1 cellular context compared by ENCODE assay signal in genomic region chr5:6745706-6746217, GRCh38.
TF ChIP-seq lines count a peak whose summit lies in the region.

No MANE protein-coding gene starts in this region.

TF ChIP-seq in GM23338, 12 proteins besides CTCF, POLR2A, EP300 and RAD21 (continued from another document):
- no peak for TF ChIP-seq ZNF462 (CRISPR knock-in tag; IDR thresholded peaks at IDR 0.05)
- no peak for TF ChIP-seq POLR2AphosphoS5 (IDR thresholded peaks at IDR 0.05; ENCODE audit: low read depth)
- TF ChIP-seq EZH2 (IDR thresholded peaks at IDR 0.05; ENCODE audit: low read depth, unreplicated experiment): no peak
- no peak for TF ChIP-seq ETS1 (IDR thresholded peaks at IDR 0.05)
